ENCODE assay signal across 9 cellular contexts in genomic region chr2:177784449-177784845, GRCh38.
DNase-seq lines count a peak whose midpoint lies in the region; TF ChIP-seq lines count a peak whose summit lies in the region.
"Had no signal": no experiment of that assay in that cellular context is flagged by ENCODE, and none has a peak within 500 bp of the region (broad histone marks: within the 10 kb centered on the region; RNA-seq: fewer than 3 reads in every experiment).

No MANE protein-coding gene starts in this region.

- peaks cover 22% of the 10 kb centered on the region for H3K4me1 Mint-ChIP-seq in activated CD4-positive, alpha-beta T cell treated with anti-CD3 and anti-CD28 coated beads, Interleukin-2, amount 10 ng/mL, durations not matched to agents 24 days and 14 days
- H3K4me1 Mint-ChIP-seq in stimulated activated naive CD8-positive, alpha-beta T cell treated with anti-CD3 and anti-CD28 coated beads, Interleukin-15, Interleukin-2, amounts not matched to agents 100 ng/mL and 50 ng/mL, for 24 hours (ENCODE audit: low read depth): peaks cover 36% of the 10 kb centered on the region

- no peaks in the 10 kb centered on the region for H3K36me3 ChIP-seq in MG63

- H3K27ac Mint-ChIP-seq in activated CD4-positive, alpha-beta T cell treated with anti-CD3 and anti-CD28 coated beads, Interleukin-2, amount 10 ng/mL, durations not matched to agents 24 days and 14 days: no peak overlapping the region
- no peak overlapping the region for H3K27ac Mint-ChIP-seq in stimulated activated naive CD8-positive, alpha-beta T cell treated with anti-CD3 and anti-CD28 coated beads, Interleukin-15, Interleukin-2, amounts not matched to agents 100 ng/mL and 50 ng/mL, for 24 hours

- no peaks in the 10 kb centered on the region for H3K9me3 ChIP-seq in MG63

- intact Hi-C loops in activated CD4-positive, alpha-beta T cell treated with anti-CD3 and anti-CD28 coated beads, Interleukin-2, amount 10 ng/mL, durations not matched to agents 24 days and 14 days (cut with micrococcal nuclease): no loop called here

- peaks cover 9% of the 10 kb centered on the region for H3K9me3 Mint-ChIP-seq in activated CD4-positive, alpha-beta T cell treated with anti-CD3 and anti-CD28 coated beads, Interleukin-2, amount 10 ng/mL, durations not matched to agents 24 days and 14 days
- H3K9me3 Mint-ChIP-seq in stimulated activated naive CD8-positive, alpha-beta T cell treated with anti-CD3 and anti-CD28 coated beads, Interleukin-15, Interleukin-2, amounts not matched to agents 100 ng/mL and 50 ng/mL, for 24 hours: no peaks in the 10 kb centered on the region

- peak; percentile 57 for DNase-seq in activated CD4-positive, alpha-beta T cell treated with anti-CD3 and anti-CD28 coated beads, Interleukin-2, amount 10 ng/mL, durations not matched to agents 24 days and 14 days
- DNase-seq in activated CD4-positive, alpha-beta T cell treated with anti-CD3 and anti-CD28 coated beads, Interleukin-2, amount 50 U/mL, for 4 hours: no peak
- DNase-seq in MG63: peak; percentile 25
- DNase-seq in fibroblast of mammary gland (ENCODE audit: low read depth): peak; percentile 84
- DNase-seq in hypothalamus (lab: John Stamatoyannopoulos, UW): no peak
- no peak for DNase-seq in NCI-H345 (lab: John Stamatoyannopoulos, UW)
- no peak for DNase-seq in NCI-H1105 (lab: John Stamatoyannopoulos, UW)
- DNase-seq: activated CD4-positive, alpha-beta T cell treated with anti-CD3 and anti-CD28 coated beads for 1 hour had no signal

- H3K27me3 Mint-ChIP-seq in activated CD4-positive, alpha-beta T cell treated with anti-CD3 and anti-CD28 coated beads, Interleukin-2, amount 10 ng/mL, durations not matched to agents 24 days and 14 days: peaks cover 2% of the 10 kb centered on the region
- H3K27me3 Mint-ChIP-seq in stimulated activated naive CD8-positive, alpha-beta T cell treated with anti-CD3 and anti-CD28 coated beads, Interleukin-15, Interleukin-2, amounts not matched to agents 100 ng/mL and 50 ng/mL, for 24 hours: no peaks in the 10 kb centered on the region

- H3K36me3 Mint-ChIP-seq in activated CD4-positive, alpha-beta T cell treated with anti-CD3 and anti-CD28 coated beads, Interleukin-2, amount 10 ng/mL, durations not matched to agents 24 days and 14 days (ENCODE audit: low read depth): no peaks in the 10 kb centered on the region
- no peaks in the 10 kb centered on the region for H3K36me3 Mint-ChIP-seq in stimulated activated naive CD8-positive, alpha-beta T cell treated with anti-CD3 and anti-CD28 coated beads, Interleukin-15, Interleukin-2, amounts not matched to agents 100 ng/mL and 50 ng/mL, for 24 hours (ENCODE audit: low read depth)

- peaks cover under 1% of the 10 kb centered on the region; the same call in 1 of the 2 replicates for H3K27me3 ChIP-seq in MG63

- H3K4me3 ChIP-seq in MG63 (0 out of 2 replicates have a peak overlapping the region, but pooled peaks have one; percentile 5), fibroblast of mammary gland (ENCODE audit: control insufficient read depth, low read depth, low read length) (no peak overlapping the region)

- TF ChIP-seq CTCF in fibroblast of mammary gland (conservative IDR thresholded peaks at IDR 0.05; ENCODE audit: control insufficient read depth, insufficient read depth, low read depth, low read length): no peak

- H3K4me3 Mint-ChIP-seq in activated CD4-positive, alpha-beta T cell treated with anti-CD3 and anti-CD28 coated beads, Interleukin-2, amount 10 ng/mL, durations not matched to agents 24 days and 14 days: peak overlapping the region; percentile 49
- H3K4me3 Mint-ChIP-seq in stimulated activated naive CD8-positive, alpha-beta T cell treated with anti-CD3 and anti-CD28 coated beads, Interleukin-15, Interleukin-2, amounts not matched to agents 100 ng/mL and 50 ng/mL, for 24 hours: peak overlapping the region; percentile 33

Comparison
In these comparisons a context has a peak if more than half of its experiments do, and no peak if none do; other contexts are left out.
1. DNase-seq: peak in activated CD4-positive, alpha-beta T cell treated with anti-CD3 and anti-CD28 coated beads, Interleukin-2, amount 10 ng/mL, durations not matched to agents 24 days and 14 days (single experiment), MG63 (single experiment) and fibroblast of mammary gland (single experiment); none in activated CD4-positive, alpha-beta T cell treated with anti-CD3 and anti-CD28 coated beads, Interleukin-2, amount 50 U/mL, for 4 hours (0 of 2), hypothalamus (0 of 51), NCI-H345 (single experiment) and NCI-H1105 (single experiment).